28 cellular contexts compared by ENCODE assay signal in the genomic region with DNA sequence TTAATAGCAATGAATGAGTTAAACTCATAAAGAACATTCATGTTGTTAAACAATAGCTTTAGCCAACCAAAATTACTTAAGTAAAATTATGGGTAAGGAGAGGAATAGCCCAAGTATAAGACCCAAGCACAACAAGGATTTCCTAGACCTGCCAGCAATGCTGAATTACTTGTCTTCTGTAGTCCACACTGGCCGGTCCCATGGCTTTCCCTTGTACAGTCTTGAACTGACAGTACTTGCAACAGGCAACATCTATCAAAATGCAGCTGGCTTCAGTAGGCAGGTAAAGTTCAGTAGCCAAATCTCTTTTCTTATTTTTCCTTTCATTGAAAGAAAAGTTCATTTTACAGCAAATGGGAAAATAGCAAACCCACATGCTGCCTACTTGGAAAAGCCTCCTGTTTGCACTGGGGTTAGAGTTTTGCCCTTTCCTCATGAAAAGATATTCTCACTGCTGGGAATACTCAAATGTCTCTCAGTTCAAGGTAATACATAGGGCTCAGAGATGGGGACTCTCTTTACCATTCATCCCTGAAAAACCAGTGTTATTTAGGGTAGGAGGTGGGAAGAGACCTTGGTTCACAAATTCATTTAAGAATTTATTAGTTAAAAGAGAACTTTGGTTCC.
"Had no signal": no experiment of that assay in that cellular context is flagged by ENCODE, and none has a peak within 500 bp of the region (broad histone marks: within the 10 kb centered on the region; RNA-seq: fewer than 3 reads in every experiment).

No MANE protein-coding gene starts in this region.

- H3K9ac ChIP-seq: parathyroid adenoma had no signal

- ATAC-seq: naive thymus-derived CD8-positive, alpha-beta T cell; natural killer cell treated with Interleukin-12 subunit alpha and Interleukin-12 subunit beta and Interleukin-15 and Interleukin-18, amount 100 ng/mL, for 72 hours; psoas muscle; right cardiac atrium; sciatic nerve; stimulated activated effector memory CD8-positive, alpha-beta T cell treated with anti-CD3 and anti-CD28 coated beads, Interleukin-12 subunit alpha, Interleukin-12 subunit beta, amount 100 ng/mL, for 72 hours; stimulated activated naive B cell treated with anti-CD40 and anti-IgM and Interleukin-4, amounts not matched to agents 10 μg/mL and 1 μg/mL and 100 μg/mL, for 72 hours had no signal

- FAIRE-seq: urothelium cell line had no signal

- H3K4me1 ChIP-seq: parathyroid adenoma, psoas muscle, spleen, stomach, thyroid gland, tibial nerve, upper lobe of left lung, vagina had no signal

- H3K4me3 ChIP-seq: ovary, psoas muscle, skin epidermis, smooth muscle cell, spleen, stomach, thoracic aorta, thyroid gland, tibial nerve, upper lobe of left lung, vagina had no signal

- H3K27me3 ChIP-seq: ovary, spleen, stomach, thyroid gland, tibial nerve, upper lobe of left lung, vagina had no signal

- H3K4me2 ChIP-seq: smooth muscle cell had no signal

- H3K79me2 ChIP-seq: parathyroid adenoma had no signal

- H3K36me3 ChIP-seq: ovary, spleen, stomach, thoracic aorta, thyroid gland, tibial nerve, upper lobe of left lung, vagina had no signal

- H3K9me3 ChIP-seq: ovary, psoas muscle, spleen, stomach, thoracic aorta, thyroid gland, tibial nerve, upper lobe of left lung, vagina had no signal

- H2AFZ ChIP-seq: parathyroid adenoma had no signal

- DNase-seq: naive thymus-derived CD8-positive, alpha-beta T cell; nephron progenitor cell; occipital lobe; ovary; posterior cingulate gyrus; psoas muscle; right cardiac atrium; spleen; stimulated activated CD4-positive, alpha-beta T cell treated with anti-CD3 and anti-CD28 coated beads, Interleukin-15, amount 100 ng/mL, for 24 hours; stimulated activated CD4-positive, alpha-beta T cell treated with anti-CD3 and anti-CD28 coated beads, Interleukin-2, amount 100 ng/mL, for 24 hours; stimulated activated CD4-positive, alpha-beta T cell treated with anti-CD3 and anti-CD28 coated beads, Interleukin-2, amount 100 ng/mL, for 48 hours; stimulated activated CD4-positive, alpha-beta T cell treated with anti-CD3 and anti-CD28 coated beads, Interleukin-4, amount 100 ng/mL, for 24 hours; stimulated activated naive B cell treated with anti-CD40 and anti-IgM and Interleukin-4, amounts not matched to agents 10 μg/mL and 1 μg/mL and 100 μg/mL, for 72 hours; stimulated activated naive CD4-positive, alpha-beta T cell treated with Interleukin-2 at 50 U/mL for 16 hours; stomach; thyroid gland; trophoblast cell; upper lobe of left lung had no signal

- H3K27ac ChIP-seq: ovary, parathyroid adenoma, psoas muscle, skin epidermis, spleen, stomach, thoracic aorta, thyroid gland, tibial nerve, upper lobe of left lung, vagina had no signal
